1 cellular context compared by ENCODE assay signal in genomic region chr3:46878796-46879436, GRCh38.
TF ChIP-seq lines count a peak whose summit lies in the region.

No MANE protein-coding gene starts in this region.

TF ChIP-seq in WTC11, 78 proteins besides CTCF, POLR2A, EP300 and RAD21 (continued from another document):
- TF ChIP-seq ZNF281 (CRISPR knock-in tag; IDR thresholded peaks at IDR 0.05) (no peak), ZNF219 (CRISPR knock-in tag; IDR thresholded peaks at IDR 0.05; ENCODE audit: borderline replicate concordance) (no peak), CREB1 (CRISPR knock-in tag; IDR thresholded peaks at IDR 0.05) (no peak), RELA (CRISPR knock-in tag; IDR thresholded peaks at IDR 0.05; ENCODE audit: borderline replicate concordance) (no peak), CREM (CRISPR knock-in tag; IDR thresholded peaks at IDR 0.05) (no peak)
